8 cellular contexts compared by ENCODE assay signal in the genomic region with DNA sequence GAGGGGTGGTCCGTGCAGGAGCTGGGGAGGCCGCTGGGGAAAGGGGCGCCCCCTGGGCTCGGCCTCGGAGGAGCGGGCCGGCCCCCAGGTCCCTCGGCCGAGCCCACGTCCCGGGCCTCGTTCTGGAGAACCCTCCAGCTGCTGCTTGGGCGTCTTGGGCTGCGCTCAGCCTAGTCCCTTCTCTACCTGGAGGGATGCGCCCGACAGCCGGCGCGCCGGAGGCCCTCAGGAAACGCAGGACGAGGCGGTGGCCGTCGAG. TPM values are rescaled to one million over a fixed set of nuclear protein-coding genes. Genes with fewer than 3 reads are reported as not detected.
DNase-seq lines count a peak whose midpoint lies in the region; ATAC-seq, FAIRE-seq and TF ChIP-seq lines count a peak whose summit lies in the region.

No MANE protein-coding gene starts in this region.

- no peak for TF ChIP-seq RAD21 in A549 (conservative IDR thresholded peaks at IDR 0.05 in 1 of 2, IDR thresholded peaks at IDR 0.05 in 1 of 2)

- peak overlapping the region in 3 of 5 donors; percentile 60 to 68 (median 62) for H3K9ac ChIP-seq in subcutaneous abdominal adipose tissue (ENCODE audit: low read length in 5 of 5)

- H3K36me3 ChIP-seq in Peyer's patch = peaks cover 0 to 2% (median 0%) of the 10 kb centered on the region in 3 donors
- H3K36me3 ChIP-seq in right atrium auricular region = no peaks in the 10 kb centered on the region
- peaks cover 0 to 5% (median 3%) of the 10 kb centered on the region in 5 donors for H3K36me3 ChIP-seq in subcutaneous abdominal adipose tissue (ENCODE audit: control insufficient read depth in 5 of 5, insufficient read depth in 5 of 5, low read length in 5 of 5)

- no peak for DNase-seq in A549 (ENCODE audit: low read depth in 1 of 2, low spot score in 1 of 2)
- DNase-seq in Peyer's patch = no peak
- DNase-seq in right atrium auricular region (ENCODE audit: low spot score) = no peak
- no peak for DNase-seq in SKM-1 (lab: John Stamatoyannopoulos, UW; ENCODE audit: unreplicated experiment)
- no peak for DNase-seq in epidermal melanocyte (ENCODE audit: insufficient read length, low spot score)

- H3K27me3 ChIP-seq in Peyer's patch = no peaks in the 10 kb centered on the region
- H3K27me3 ChIP-seq in right atrium auricular region = no peaks in the 10 kb centered on the region
- H3K27me3 ChIP-seq in subcutaneous abdominal adipose tissue (ENCODE audit: control insufficient read depth in 5 of 5, insufficient read depth in 4 of 5, low read length in 5 of 5) = no peaks in the 10 kb centered on the region

- 5% methylated on average over 10 of the region's 25 CpGs for WGBS in A549 (ENCODE audit: missing lambda C conversion rate)

- peak; percentile 31; the same call in 2 of the 3 replicates for TF ChIP-seq CTCF in A549 (IDR thresholded peaks at IDR 0.05)
- no peak for TF ChIP-seq CTCF in Peyer's patch (IDR thresholded peaks at IDR 0.05)
- TF ChIP-seq CTCF in right atrium auricular region (IDR thresholded peaks at IDR 0.05) = no peak

- POLR2A ChIA-PET in A549 (lab: Yijun Ruan, JAX) = interaction anchor here (1.2 to 2.4 kb wide), 3 partner anchors 25 to 378 kb away, joined by 3 to 23 read pairs (median 4); a partner anchor contains a TSS

- peaks cover 5% of the 10 kb centered on the region; the same call in 1 of the 3 replicates for H3K4me1 ChIP-seq in A549
- peaks cover 0 to 14% (median 5%) of the 10 kb centered on the region in 4 donors for H3K4me1 ChIP-seq in Peyer's patch
- H3K4me1 ChIP-seq in right atrium auricular region = peaks cover 0 to 13% of the 10 kb centered on the region in 2 donors
- H3K4me1 ChIP-seq in subcutaneous abdominal adipose tissue (ENCODE audit: control insufficient read depth in 5 of 5, insufficient read depth in 5 of 5, low read length in 5 of 5) = peaks cover 0 to 27% (median 26%) of the 10 kb centered on the region in 5 donors

- no peak for FAIRE-seq in A549 (lab: Jason Lieb, UNC)

- CTCF ChIA-PET in A549 (lab: Yijun Ruan, JAX) = interaction anchor here (0.7 to 4.3 kb wide), 8 partner anchors 10 to 883 kb away, joined by 3 to 18 read pairs (median 6); a partner anchor contains a TSS

- no peak for TF ChIP-seq POLR2A in A549 (IDR thresholded peaks at IDR 0.05; ENCODE audit: low read length)
- no peak for TF ChIP-seq POLR2A in Peyer's patch (IDR thresholded peaks at IDR 0.05)

- peak overlapping the region; percentile 99 for H3K27ac ChIP-seq in A549
- H3K27ac ChIP-seq in Peyer's patch = peak overlapping the region; percentile 50 to 98 (median 90)
- peak overlapping the region; percentile 74 to 86 for H3K27ac ChIP-seq in right atrium auricular region
- H3K27ac ChIP-seq in subcutaneous abdominal adipose tissue (ENCODE audit: low read depth, low read length) = no peak overlapping the region

- ATAC-seq in A549 (peak; percentile 35 to 57; a peak in 4 of 6 replicates), GM21515 (IDR thresholded peaks at IDR 0.05; ENCODE audit: unreplicated experiment) (peak; percentile 24), HG03378 (IDR thresholded peaks at IDR 0.05; ENCODE audit: unreplicated experiment) (no peak)

- TF ChIP-seq EP300 in A549 (IDR thresholded peaks at IDR 0.05) = no peak

- H3K9me3 ChIP-seq in A549 = no peaks in the 10 kb centered on the region
- no peaks in the 10 kb centered on the region for H3K9me3 ChIP-seq in Peyer's patch
- no peaks in the 10 kb centered on the region for H3K9me3 ChIP-seq in right atrium auricular region
- H3K9me3 ChIP-seq in subcutaneous abdominal adipose tissue (ENCODE audit: control insufficient read depth in 5 of 5, low read length in 5 of 5) = no peaks in the 10 kb centered on the region

- H3K4me2 ChIP-seq in A549 = peak overlapping the region; percentile 89

- H3K4me3 ChIP-seq in A549 (peak overlapping the region; percentile 97), Peyer's patch (peak overlapping the region; percentile 74 to 97 (median 86)), right atrium auricular region (peak overlapping the region; percentile 21 to 97), subcutaneous abdominal adipose tissue (ENCODE audit: low read depth in 1 of 5, low read length in 5 of 5) (peak overlapping the region in 4 of 5 donors; percentile 60 to 91 (median 74))

TF ChIP-seq in A549, 52 proteins besides CTCF, POLR2A, EP300 and RAD21:
- TF ChIP-seq, protein P1, sequence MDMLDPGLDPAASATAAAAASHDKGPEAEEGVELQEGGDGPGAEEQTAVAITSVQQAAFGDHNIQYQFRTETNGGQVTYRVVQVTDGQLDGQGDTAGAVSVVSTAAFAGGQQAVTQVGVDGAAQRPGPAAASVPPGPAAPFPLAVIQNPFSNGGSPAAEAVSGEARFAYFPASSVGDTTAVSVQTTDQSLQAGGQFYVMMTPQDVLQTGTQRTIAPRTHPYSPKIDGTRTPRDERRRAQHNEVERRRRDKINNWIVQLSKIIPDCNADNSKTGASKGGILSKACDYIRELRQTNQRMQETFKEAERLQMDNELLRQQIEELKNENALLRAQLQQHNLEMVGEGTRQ (IDR thresholded peaks at IDR 0.05) = no peak
- TF ChIP-seq, protein P2, sequence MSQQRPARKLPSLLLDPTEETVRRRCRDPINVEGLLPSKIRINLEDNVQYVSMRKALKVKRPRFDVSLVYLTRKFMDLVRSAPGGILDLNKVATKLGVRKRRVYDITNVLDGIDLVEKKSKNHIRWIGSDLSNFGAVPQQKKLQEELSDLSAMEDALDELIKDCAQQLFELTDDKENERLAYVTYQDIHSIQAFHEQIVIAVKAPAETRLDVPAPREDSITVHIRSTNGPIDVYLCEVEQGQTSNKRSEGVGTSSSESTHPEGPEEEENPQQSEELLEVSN (IDR thresholded peaks at IDR 0.05; ENCODE audit: borderline replicate concordance, low read depth) = 0 out of 2 replicates have a peak, but pooled peaks have one; percentile 22
- TF ChIP-seq JUN (IDR thresholded peaks at IDR 0.05) = 0 out of 5 replicates have a peak, but pooled peaks of 1 of the 2 experiments have one; percentile 15

RNA-seq across cellular contexts. Expression of a gene that starts 0.3 kb away (rescaled TPM):
- 6.5 and 7.0 TPM in 2 replicates for polyA plus RNA-seq in A549 (2011; rRNA removed)
- polyA plus RNA-seq in A549 (2012; cell fraction: cytosol; rRNA removed) = 17.3 and 21.6 TPM in 2 replicates
- 124 and 153 TPM in 2 replicates for polyA plus RNA-seq in A549 (2012; cell fraction: nucleus; rRNA removed)
- 16.5 to 18.8 TPM (median 18.5 TPM) in 3 replicates for polyA plus RNA-seq in A549 (2017; fragmentation: RNase III; extraction: RNeasy Plus Mini Kit Qiagen cat#74134 plus additional on column Dnase treatment)
- polyA minus RNA-seq in A549 (2011; rRNA and poly(A)+ RNA removed) = 7.9 and 15.7 TPM in 2 replicates
- 100 to 1,000 TPM in 1 of 4 donors, 10 to 100 TPM in 3; 36.4 to 122 (median 77.7) TPM for total RNA-seq in Peyer's patch
- total RNA-seq in right atrium auricular region = 10 to 100 TPM in 1 of 2 donors, 1 to 10 TPM in 1; 7.5 to 11.7 TPM

RNA-seq across cellular contexts. Expression of a gene that starts 32.3 kb away (rescaled TPM):
- 28.4 and 28.6 TPM in 2 replicates for polyA plus RNA-seq in A549 (2011; rRNA removed)
- 41.3 and 48.6 TPM in 2 replicates for polyA plus RNA-seq in A549 (2012; cell fraction: cytosol; rRNA removed)
- polyA plus RNA-seq in A549 (2012; cell fraction: nucleus; rRNA removed) = 77.0 and 96.2 TPM in 2 replicates
- 29.6 to 31.0 TPM (median 30.1 TPM) in 3 replicates for polyA plus RNA-seq in A549 (2017; fragmentation: RNase III; extraction: RNeasy Plus Mini Kit Qiagen cat#74134 plus additional on column Dnase treatment)
- 31.8 and 32.5 TPM in 2 replicates for polyA minus RNA-seq in A549 (2011; rRNA and poly(A)+ RNA removed)
- 100 to 1,000 TPM in 1 of 4 donors, 10 to 100 TPM in 3; 33.1 to 105 (median 73.5) TPM for total RNA-seq in Peyer's patch
- total RNA-seq in right atrium auricular region = 10 to 100 TPM; 21.9 to 32.7 TPM

RNA-seq across cellular contexts. Expression of a gene that starts 42.5 kb away (rescaled TPM):
- polyA plus RNA-seq in A549 (2011; rRNA removed) (0.15 TPM in 1 of 2 replicates, not detected in the other), A549 (2017; fragmentation: RNase III; extraction: RNeasy Plus Mini Kit Qiagen cat#74134 plus additional on column Dnase treatment) (0.41 to 0.86 TPM (median 0.61 TPM) in 3 replicates)
- polyA plus RNA-seq in A549 (2012; cell fraction: cytosol; rRNA removed) = 0.20 and 0.38 TPM in 2 replicates
- 1.2 and 2.6 TPM in 2 replicates for polyA plus RNA-seq in A549 (2012; cell fraction: nucleus; rRNA removed)
- not detected in 2 replicates for polyA minus RNA-seq in A549 (2011; rRNA and poly(A)+ RNA removed)
- total RNA-seq in Peyer's patch (1 to 10 TPM in 1 of 4 donors, under 1 TPM in 1, not detected in 2; 0.80 to 3.3 TPM), right atrium auricular region (1 to 10 TPM in 1 of 2 donors, under 1 TPM in 1; 0.56 to 1.1 TPM)

RNA-seq across cellular contexts. Expression of a gene that starts 47.5 kb away (rescaled TPM):
- polyA plus RNA-seq in A549 (2011; rRNA removed) (62.7 and 68.7 TPM in 2 replicates), A549 (2017; fragmentation: RNase III; extraction: RNeasy Plus Mini Kit Qiagen cat#74134 plus additional on column Dnase treatment) (90.7 to 99.5 TPM (median 98.9 TPM) in 3 replicates)
- polyA plus RNA-seq in A549 (2012; cell fraction: cytosol; rRNA removed) = 152 and 157 TPM in 2 replicates
- polyA plus RNA-seq in A549 (2012; cell fraction: nucleus; rRNA removed) = 112 and 122 TPM in 2 replicates
- polyA minus RNA-seq in A549 (2011; rRNA and poly(A)+ RNA removed) = 24.1 and 31.9 TPM in 2 replicates
- total RNA-seq in Peyer's patch (10 to 100 TPM; 14.2 to 23.9 (median 19.2) TPM), right atrium auricular region (1 to 10 TPM; 6.4 to 6.6 TPM)
